9 cellular contexts compared by ENCODE assay signal in genomic region chr10:48885376-48885775, GRCh38. TPM values are rescaled to one million over a fixed set of nuclear protein-coding genes. Genes with fewer than 3 reads are reported as not detected.
A peak's percentile ranks its signal among the peaks of the same experiment; 100 is the strongest.
DNase-seq lines count a peak whose midpoint lies in the region; ATAC-seq and TF ChIP-seq lines count a peak whose summit lies in the region.
"Had no signal": no experiment of that assay in that cellular context is flagged by ENCODE, and none has a peak within 500 bp of the region (broad histone marks: within the 10 kb centered on the region; RNA-seq: fewer than 3 reads in every experiment).

No MANE protein-coding gene starts in this region.

- intact Hi-C loops in heart right ventricle (cut with DNase I) (no loop called here), cardiac septum (cut with DNase I) (loop anchor here (10.0 kb wide), 1 partner anchor 279 kb away; no protein-coding TSS in a partner anchor), OCI-LY7 (cut with micrococcal nuclease; ENCODE audit: unreplicated experiment) (no loop called here), transverse colon (cut with DNase I; ENCODE audit: low total_unique reads) (no loop called here)

- H3K36me3 ChIP-seq in heart right ventricle: peaks cover 0 to 1% (median 0%) of the 10 kb centered on the region in 9 donors
- H3K36me3 ChIP-seq in OCI-LY7 (ENCODE audit: insufficient read depth, low read length): peaks cover 25% of the 10 kb centered on the region
- no peaks in the 10 kb centered on the region for H3K36me3 ChIP-seq in transverse colon

- no peaks in the 10 kb centered on the region for H3K9me2 ChIP-seq in OCI-LY7 (ENCODE audit: insufficient read depth, low read length)

- ATAC-seq in heart right ventricle (no peak), HG02759 (IDR thresholded peaks at IDR 0.05; ENCODE audit: unreplicated experiment) (no peak)

- no peaks in the 10 kb centered on the region for H4K20me1 ChIP-seq in OCI-LY7 (ENCODE audit: insufficient read depth, low read length)

- TF ChIP-seq EP300 in transverse colon (IDR thresholded peaks at IDR 0.05; ENCODE audit: low read depth): no peak

- H3K4me1 ChIP-seq in heart right ventricle: no peaks in the 10 kb centered on the region
- no peaks in the 10 kb centered on the region for H3K4me1 ChIP-seq in OCI-LY7 (ENCODE audit: insufficient read depth, low read length, poor library complexity, severe bottlenecking)
- H3K4me1 ChIP-seq in transverse colon: no peaks in the 10 kb centered on the region

- H3K9me3 ChIP-seq in heart right ventricle: no peaks in the 10 kb centered on the region
- no peaks in the 10 kb centered on the region for H3K9me3 ChIP-seq in OCI-LY7 (ENCODE audit: low read length)
- H3K9me3 ChIP-seq in transverse colon: no peaks in the 10 kb centered on the region

- CTCF ChIA-PET in OCI-LY7 (lab: Charles Lee; ENCODE audit: unreplicated experiment): interaction anchor here (0.6 kb wide), 1 partner anchor 72 kb away, joined by 4 read pairs; no protein-coding TSS in a partner anchor

- WGBS in heart right ventricle, 2 donors: 55 to 68% methylated on average over 2 of the region's 2 CpGs
- WGBS in transverse colon (ENCODE audit: low coverage in 1 of 2), 2 donors: 20 to 30% methylated on average over 2 of the region's 2 CpGs

- DNase-seq in heart right ventricle (no peak), cardiac septum (ENCODE audit: low spot score) (no peak), OCI-LY7 (ENCODE audit: low spot score) (peak; percentile 19), fibroblast of mammary gland (ENCODE audit: low read depth) (peak; percentile 12), transverse colon (no peak), HCEC 1CT (no peak), midbrain (lab: John Stamatoyannopoulos, UW) (no peak)
- DNase-seq: T-helper 1 cell had no signal

- no TSS peak for BruUV-seq in OCI-LY7 (replicated peaks; lab: Mats Ljungman, UMichigan)

- no peak overlapping the region for H3K4me3 ChIP-seq in heart right ventricle
- no peak overlapping the region for H3K4me3 ChIP-seq in OCI-LY7 (ENCODE audit: low read depth, low read length, poor library complexity, severe bottlenecking)
- H3K4me3 ChIP-seq in fibroblast of mammary gland (ENCODE audit: control insufficient read depth, low read depth, low read length): no peak overlapping the region
- H3K4me3 ChIP-seq in transverse colon: no peak overlapping the region

- no peak overlapping the region for H3K4me2 ChIP-seq in OCI-LY7 (ENCODE audit: low read length)

- no peak for TF ChIP-seq POLR2A in transverse colon (IDR thresholded peaks at IDR 0.05)

- H3K27ac ChIP-seq in heart right ventricle (no peak overlapping the region), OCI-LY7 (ENCODE audit: low read depth, low read length, poor library complexity, severe bottlenecking) (no peak overlapping the region), transverse colon (no peak overlapping the region)

- in situ Hi-C loops in transverse colon (cut with MboI; ENCODE audit: low pct_ligation_motif_present in 1 of 4, low pct_unique_long_range_greater_than_20kb in 1 of 4, low sequenced_read_pairs in 3 of 4): loop anchor here in 1 of 4 donors (25.0 kb wide), 1 partner anchor 277 kb away; no protein-coding TSS in a partner anchor

- POLR2A ChIA-PET in OCI-LY7 (lab: Charles Lee): no interaction called here

- no peak overlapping the region for H2AFZ ChIP-seq in OCI-LY7 (ENCODE audit: low read length)

- H3K27me3 ChIP-seq in heart right ventricle (peaks cover 0 to 2% (median 0%) of the 10 kb centered on the region in 7 donors), transverse colon (no peaks in the 10 kb centered on the region)

- TF ChIP-seq CTCF in heart right ventricle (IDR thresholded peaks at IDR 0.05) (peak in 7 of 9 donors; percentile 19 to 57 (median 48)), OCI-LY7 (conservative IDR thresholded peaks at IDR 0.05; ENCODE audit: low read length) (peak; percentile 41), fibroblast of mammary gland (conservative IDR thresholded peaks at IDR 0.05; ENCODE audit: control insufficient read depth, insufficient read depth, low read depth, low read length) (peak; percentile 32), transverse colon (IDR thresholded peaks at IDR 0.05) (peak in 4 of 5 experiments; percentile 26 to 36 (median 29))

- no peaks in the 10 kb centered on the region for H3K79me2 ChIP-seq in OCI-LY7 (ENCODE audit: insufficient read depth, low read depth, low read length)

RNA-seq across cellular contexts. Expression of gene LRRC18, which starts 54.3 kb away (rescaled TPM):
- total RNA-seq in heart right ventricle (under 1 TPM in 2 of 10 donors, not detected in 8; 0.13 to 0.18 TPM), cardiac septum (not detected), OCI-LY7 (2022) (not detected in 2 replicates), transverse colon (not detected)
- not detected for polyA plus RNA-seq in heart right ventricle
- not detected in 2 replicates for total RNA-seq in OCI-LY7 (2014; rRNA removed; shearing (Covaris generic))

Comparison
In these comparisons a context has a peak if more than half of its experiments do, and no peak if none do; other contexts are left out.
1. DNase-seq: peak in OCI-LY7 (single experiment) and fibroblast of mammary gland (single experiment); none in heart right ventricle (0 of 2), cardiac septum (single experiment), transverse colon (single experiment), HCEC 1CT (single experiment) and midbrain (single experiment).
2. Peak in every context shown above with its lines, with median percentiles within 50 percentile points of each other: CTCF ChIP-seq.